25 cellular contexts compared by ENCODE assay signal in genomic region chrX:147468600-147468999, GRCh38.
DNase-seq lines count a peak whose midpoint lies in the region; ATAC-seq, FAIRE-seq and TF ChIP-seq lines count a peak whose summit lies in the region.
"Had no signal": no experiment of that assay in that cellular context is flagged by ENCODE, and none has a peak within 500 bp of the region (broad histone marks: within the 10 kb centered on the region; RNA-seq: fewer than 3 reads in every experiment).

No MANE protein-coding gene starts in this region.

- intact Hi-C loops in HepG2 (cut with micrococcal nuclease; ENCODE audit: unreplicated experiment) = no loop called here
- intact Hi-C loops in right lobe of liver (cut with DNase I) = no loop called here
- intact Hi-C loops in K562 (cut with micrococcal nuclease) = no loop called here
- intact Hi-C loops in upper lobe of right lung (cut with DNase I) = no loop called here

- no peak for ATAC-seq in HepG2
- ATAC-seq in right lobe of liver = no peak
- ATAC-seq in K562 = no peak
- ATAC-seq in GM18861 (IDR thresholded peaks at IDR 0.05; ENCODE audit: unreplicated experiment) = no peak
- ATAC-seq in upper lobe of right lung = no peak

- H3K9ac ChIP-seq in HepG2 (ENCODE audit: insufficient read depth, low read depth, low read length) = no peak overlapping the region
- no peak overlapping the region for H3K9ac ChIP-seq in astrocyte (ENCODE audit: low read length)
- H3K9ac ChIP-seq in K562 (ENCODE audit: insufficient read depth in 1 of 2, low read depth in 2 of 2, low read length in 2 of 2) = no peak overlapping the region
- H3K9ac ChIP-seq: BLaER1 had no signal

- TF ChIP-seq RAD21 in HepG2 (CRISPR knock-in tag; IDR thresholded peaks at IDR 0.05) (no peak), K562 (CRISPR knock-in tag; conservative IDR thresholded peaks at IDR 0.05 in 1 of 2, IDR thresholded peaks at IDR 0.05 in 1 of 2) (no peak)

- H3K79me2 ChIP-seq in HepG2 (ENCODE audit: insufficient read depth, low read length) (no peaks in the 10 kb centered on the region), astrocyte (ENCODE audit: insufficient read depth, low read length) (no peaks in the 10 kb centered on the region), K562 (ENCODE audit: control insufficient read depth, insufficient read depth, low read length) (no peaks in the 10 kb centered on the region)

- TF ChIP-seq EP300 in HepG2 (IDR thresholded peaks at IDR 0.05; ENCODE audit: low read depth in 2 of 2, low read length in 2 of 2) (no peak), HepG2 (CRISPR knock-in tag; IDR thresholded peaks at IDR 0.05; ENCODE audit: borderline replicate concordance) (no peak), K562 (IDR thresholded peaks at IDR 0.05; ENCODE audit: low read length) (no peak)

- H3K36me3 ChIP-seq in HepG2 (replicated peaks in 1 of 2; ENCODE audit: control insufficient read depth in 1 of 2, insufficient read depth in 2 of 2, low read length in 2 of 2) (no peaks in the 10 kb centered on the region), right lobe of liver (no peaks in the 10 kb centered on the region), astrocyte (ENCODE audit: insufficient read depth, low read length) (no peaks in the 10 kb centered on the region), K562 (ENCODE audit: control insufficient read depth, insufficient read depth, low read length) (no peaks in the 10 kb centered on the region), upper lobe of right lung (no peaks in the 10 kb centered on the region)
- H3K36me3 ChIP-seq: BE2C, BLaER1 had no signal

- POLR2A ChIA-PET in HepG2 (lab: Yijun Ruan, JAX) = no interaction called here
- POLR2A ChIA-PET in K562 (lab: Yijun Ruan, JAX) = no interaction called here

- H3K36me3 Mint-ChIP-seq in astrocyte (ENCODE audit: low read depth, unreplicated experiment) = no peaks in the 10 kb centered on the region
- H3K36me3 Mint-ChIP-seq: CD14-positive monocyte; CD4-positive, alpha-beta memory T cell; CD4-positive, CD25-positive, alpha-beta regulatory T cell; CD8-positive, alpha-beta memory T cell had no signal

- H3K4me3 Mint-ChIP-seq in astrocyte (ENCODE audit: unreplicated experiment) = no peak overlapping the region
- H3K4me3 Mint-ChIP-seq: CD14-positive monocyte; CD4-positive, alpha-beta memory T cell; CD4-positive, CD25-positive, alpha-beta regulatory T cell; CD8-positive, alpha-beta memory T cell had no signal

- CTCF ChIA-PET in HepG2 (lab: Yijun Ruan, JAX; ENCODE audit: low intra/inter-chr PET ratio, low total read pairs) (no interaction called here), K562 (lab: Yijun Ruan, JAX; ENCODE audit: low intra/inter-chr PET ratio) (no interaction called here)

- H3K27me3 Mint-ChIP-seq in astrocyte (ENCODE audit: low read depth, unreplicated experiment) = no peaks in the 10 kb centered on the region
- H3K27me3 Mint-ChIP-seq: CD4-positive, alpha-beta memory T cell; CD8-positive, alpha-beta memory T cell had no signal

- H3K9me3 Mint-ChIP-seq in astrocyte (ENCODE audit: unreplicated experiment) = no peaks in the 10 kb centered on the region
- H3K9me3 Mint-ChIP-seq: CD14-positive monocyte had no signal

- H3K27ac Mint-ChIP-seq in astrocyte (ENCODE audit: unreplicated experiment) = no peak overlapping the region
- H3K27ac Mint-ChIP-seq: CD14-positive monocyte; CD4-positive, alpha-beta memory T cell; CD4-positive, CD25-positive, alpha-beta regulatory T cell; CD8-positive, alpha-beta memory T cell had no signal

- DNase-seq in HepG2 (ENCODE audit: low spot score) = no peak
- no peak for DNase-seq in right lobe of liver
- no peak for DNase-seq in astrocyte (ENCODE audit: low read depth)
- DNase-seq in K562 (ENCODE audit: extremely low read depth in 1 of 4, low spot score in 3 of 4) = no peak
- no peak for DNase-seq in upper lobe of right lung
- DNase-seq: ACHN; BE2C; C1 segment of cervical spinal cord; Calu3; CD4-positive, alpha-beta memory T cell; CD4-positive, CD25-positive, alpha-beta regulatory T cell; CD8-positive, alpha-beta memory T cell; COR-L47; DMS 273 treated with DMSO at 0.1 percent for 48 hours; DMS153; DMS53; DMS79; DND-41; EL; GDM1 had no signal

- 19% methylated on average over 3 of the region's 4 CpGs for WGBS in HepG2 (ENCODE audit: low lambda C conversion rate)
- 26% methylated on average over 4 of the region's 4 CpGs for WGBS in right lobe of liver (ENCODE audit: insufficient coverage, low coverage, low lambda C conversion rate, missing lambda C conversion rate)
- WGBS in K562 (ENCODE audit: insufficient coverage, low coverage, missing lambda C conversion rate) = 0% methylated on average over 4 of the region's 4 CpGs

- H3K27me3 ChIP-seq in HepG2 (ENCODE audit: control insufficient read depth in 1 of 2, insufficient read depth in 2 of 2, low read length in 2 of 2) = no peaks in the 10 kb centered on the region
- no peaks in the 10 kb centered on the region for H3K27me3 ChIP-seq in right lobe of liver
- no peaks in the 10 kb centered on the region for H3K27me3 ChIP-seq in astrocyte (ENCODE audit: insufficient read depth, low read length)
- no peaks in the 10 kb centered on the region for H3K27me3 ChIP-seq in K562 (ENCODE audit: control insufficient read depth in 2 of 2, insufficient read depth in 2 of 2, low read length in 2 of 2)
- no peaks in the 10 kb centered on the region for H3K27me3 ChIP-seq in upper lobe of right lung
- H3K27me3 ChIP-seq: BE2C had no signal

- in situ Hi-C loops in HepG2 (cut with HindIII; ENCODE audit: extremely low pct_ligation_motif_present, low pct_unique_long_range_greater_than_20kb) (no loop called here), K562 (cut with MboI) (no loop called here)

- TF ChIP-seq POLR2A in HepG2 (IDR thresholded peaks at IDR 0.05; ENCODE audit: insufficient read depth in 1 of 2, low read depth in 2 of 2, low read length in 2 of 2) (no peak), right lobe of liver (IDR thresholded peaks at IDR 0.05) (no peak), K562 (conservative IDR thresholded peaks at IDR 0.05) (no peak)

- H3K4me1 ChIP-seq in HepG2 (ENCODE audit: insufficient read depth, low read length) (no peaks in the 10 kb centered on the region), right lobe of liver (no peaks in the 10 kb centered on the region), astrocyte (ENCODE audit: insufficient read depth, low read length) (no peaks in the 10 kb centered on the region), K562 (replicated peaks in 1 of 2; ENCODE audit: control insufficient read depth in 2 of 2, insufficient read depth in 2 of 2, low read length in 2 of 2) (no peaks in the 10 kb centered on the region), upper lobe of right lung (no peaks in the 10 kb centered on the region)
- H3K4me1 ChIP-seq: BE2C, BLaER1 had no signal

- no peak overlapping the region for H3K4me2 ChIP-seq in HepG2 (ENCODE audit: low read depth, low read length)
- H3K4me2 ChIP-seq in astrocyte (ENCODE audit: low read length) = no peak overlapping the region
- no peak overlapping the region for H3K4me2 ChIP-seq in K562 (ENCODE audit: insufficient read depth, low read length)
- H3K4me2 ChIP-seq: BLaER1 had no signal

- H3K27ac ChIP-seq in HepG2 (ENCODE audit: extremely low read length, insufficient read depth, low read length) (no peak overlapping the region), right lobe of liver (no peak overlapping the region), astrocyte (ENCODE audit: low read depth, low read length) (no peak overlapping the region), K562 (ENCODE audit: extremely low read depth, low read depth, low read length) (no peak overlapping the region), upper lobe of right lung (no peak overlapping the region)
- H3K27ac ChIP-seq: 22Rv1, BLaER1 had no signal

- no peaks in the 10 kb centered on the region for H3K9me1 ChIP-seq in K562 (ENCODE audit: control insufficient read depth, insufficient read depth, low read length)

- H4K20me1 ChIP-seq in HepG2 (ENCODE audit: insufficient read depth, low read length) (no peaks in the 10 kb centered on the region), astrocyte (ENCODE audit: insufficient read depth, low read length) (no peaks in the 10 kb centered on the region), K562 (replicated peaks; ENCODE audit: control insufficient read depth, insufficient read depth, low read length) (no peaks in the 10 kb centered on the region)
- H4K20me1 ChIP-seq: BLaER1 had no signal

- H3K9me3 ChIP-seq in HepG2 (ENCODE audit: low read length) = no peaks in the 10 kb centered on the region
- no peaks in the 10 kb centered on the region for H3K9me3 ChIP-seq in right lobe of liver
- H3K9me3 ChIP-seq in astrocyte (ENCODE audit: insufficient read depth, low read depth, low read length) = no peaks in the 10 kb centered on the region
- no peaks in the 10 kb centered on the region for H3K9me3 ChIP-seq in K562 (replicated peaks; ENCODE audit: control insufficient read depth, insufficient read depth, low read depth, low read length)
- no peaks in the 10 kb centered on the region for H3K9me3 ChIP-seq in upper lobe of right lung
- H3K9me3 ChIP-seq: BE2C, BLaER1 had no signal

- FAIRE-seq in HepG2 (lab: Jason Lieb, UNC) (no peak), astrocyte (lab: Jason Lieb, UNC) (peak; percentile 56), K562 (lab: Jason Lieb, UNC) (no peak)
- FAIRE-seq: GM12891 had no signal

- H3K4me3 ChIP-seq in HepG2 (replicated peaks in 1 of 3; ENCODE audit: insufficient read depth in 1 of 3, low read depth in 2 of 3, low read length in 3 of 3) (no peak overlapping the region), right lobe of liver (no peak overlapping the region), astrocyte (ENCODE audit: insufficient read depth, low read depth, low read length) (no peak overlapping the region), K562 (no peak overlapping the region), upper lobe of right lung (no peak overlapping the region)
- H3K4me3 ChIP-seq: BLaER1 had no signal

- no TSS peak for BruUV-seq in HepG2 (replicated peaks; lab: Mats Ljungman, UMichigan)
- BruUV-seq in K562 (replicated peaks; lab: Mats Ljungman, UMichigan) = no TSS peak

- H3K4me1 Mint-ChIP-seq in astrocyte (ENCODE audit: low read depth, unreplicated experiment) = no peaks in the 10 kb centered on the region
- H3K4me1 Mint-ChIP-seq: CD14-positive monocyte; CD4-positive, alpha-beta memory T cell; CD4-positive, CD25-positive, alpha-beta regulatory T cell; CD8-positive, alpha-beta memory T cell had no signal

- H2AFZ ChIP-seq in HepG2 (ENCODE audit: low read length) (no peak overlapping the region), astrocyte (ENCODE audit: low read depth, low read length) (no peak overlapping the region), K562 (ENCODE audit: low read depth, low read length) (no peak overlapping the region)

- TF ChIP-seq CTCF in HepG2 (CRISPR knock-in tag; IDR thresholded peaks at IDR 0.05) = no peak
- no peak for TF ChIP-seq CTCF in right lobe of liver (IDR thresholded peaks at IDR 0.05)
- no peak for TF ChIP-seq CTCF in astrocyte (IDR thresholded peaks at IDR 0.05; ENCODE audit: insufficient read depth, low read depth, low read length)
- TF ChIP-seq CTCF in K562 (IDR thresholded peaks at IDR 0.05 in 2 of 3, conservative IDR thresholded peaks at IDR 0.05 in 1 of 3; ENCODE audit: insufficient read depth in 2 of 3, low read depth in 1 of 3, low read length in 3 of 3) = no peak
- no peak for TF ChIP-seq CTCF in upper lobe of right lung (IDR thresholded peaks at IDR 0.05)

TF ChIP-seq in K562, 482 proteins besides CTCF, POLR2A, EP300 and RAD21 (continues in another document):
- no peak for TF ChIP-seq RBM22 (IDR thresholded peaks at IDR 0.05; ENCODE audit: low read depth, low read length, poor library complexity, severe bottlenecking)

Comparison
In these comparisons a context has a peak if more than half of its experiments do, and no peak if none do; other contexts are left out.
1. Of the 241 proteins assayed by ChIP-seq in both HepG2 and K562: peak only in HepG2: RAD51; only in K562: TFE3; in both: none; in neither: 239.